Comparison of ENCODE assay signal across 28 cellular contexts in the genomic region with DNA sequence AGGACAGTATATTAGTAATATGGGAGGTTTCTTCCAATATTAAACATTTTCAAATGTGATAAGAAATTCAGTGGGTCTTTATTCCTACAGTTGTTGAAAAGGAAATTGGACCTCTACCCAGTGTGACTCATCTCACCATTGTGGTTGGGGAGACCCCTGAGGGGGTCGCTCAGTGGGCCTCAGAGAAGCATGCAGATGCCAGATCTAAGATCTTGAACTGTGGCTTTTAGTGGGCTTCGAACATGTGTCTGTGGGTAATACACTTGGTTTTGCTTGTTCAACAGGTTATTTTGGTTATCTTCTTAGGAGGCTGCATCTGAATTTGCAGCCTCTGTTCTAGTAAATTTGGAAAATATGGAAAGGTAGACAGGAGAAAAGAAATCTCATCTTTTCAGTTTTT.
"Had no signal": no experiment of that assay in that cellular context is flagged by ENCODE, and none has a peak within 500 bp of the region (broad histone marks: within the 10 kb centered on the region; RNA-seq: fewer than 3 reads in every experiment).

No MANE protein-coding gene starts in this region.

- H3K36me3 ChIP-seq: lower lobe of right lung, neutrophil, right atrium auricular region, uterus had no signal

- H3K27me3 Mint-ChIP-seq: naive thymus-derived CD8-positive, alpha-beta T cell; stimulated activated memory B cell treated with anti-CD40 and anti-IgM and Interleukin-4, amounts not matched to agents 10 μg/mL and 1 μg/mL and 100 μg/mL, for 72 hours; stimulated activated naive CD8-positive, alpha-beta T cell treated with anti-CD3 and anti-CD28 coated beads, Interleukin-15, amount 100 ng/mL, for 72 hours; type B pancreatic cell had no signal

- H3K4me1 Mint-ChIP-seq: immature natural killer cell; nephron; stimulated activated memory B cell treated with anti-CD40 and anti-IgM and Interleukin-4, amounts not matched to agents 10 μg/mL and 1 μg/mL and 100 μg/mL, for 72 hours; stimulated activated naive CD8-positive, alpha-beta T cell treated with anti-CD3 and anti-CD28 coated beads, Interleukin-15, amount 100 ng/mL, for 72 hours had no signal

- ATAC-seq: left colon; left lung; lower lobe of right lung; naive thymus-derived CD8-positive, alpha-beta T cell; right lobe of liver; stimulated activated memory B cell treated with anti-CD40 and anti-IgM and Interleukin-4, amounts not matched to agents 10 μg/mL and 1 μg/mL and 100 μg/mL, for 72 hours; stimulated activated naive CD8-positive, alpha-beta T cell treated with anti-CD3 and anti-CD28 coated beads, Interleukin-15, amount 100 ng/mL, for 72 hours had no signal

- DNase-seq: hypothalamus; immature natural killer cell; kidney; left colon; left lung; lower lobe of right lung; mammary epithelial cell; mesenchymal stem cell; naive thymus-derived CD8-positive, alpha-beta T cell; occipital lobe; right lobe of liver; stimulated activated CD4-positive, alpha-beta T cell treated with anti-CD3 and anti-CD28 coated beads, Interleukin-1b, Interleukin-23, amount 100 ng/mL, for 48 hours; stimulated activated CD4-positive, alpha-beta T cell treated with anti-CD3 and anti-CD28 coated beads, Interleukin-2, amount 100 ng/mL, for 48 hours; stimulated activated CD4-positive, alpha-beta T cell treated with anti-CD3 and anti-CD28 coated beads, Interleukin-4, amount 100 ng/mL, for 4 hours; stimulated activated CD8-positive, alpha-beta memory T cell treated with anti-CD3 and anti-CD28 coated beads, Interleukin-4, amount 100 ng/mL, for 48 hours; stimulated activated naive CD4-positive, alpha-beta T cell treated with Interleukin-2 at 50 U/mL for 16 hours; stimulated activated naive CD8-positive, alpha-beta T cell treated with anti-CD3 and anti-CD28 coated beads, Interleukin-15, amount 100 ng/mL, for 72 hours; substantia nigra; uterus had no signal

- H3K27ac ChIP-seq: left lung, lower lobe of right lung, neutrophil, parathyroid adenoma, right atrium auricular region, right lobe of liver, tibial nerve, uterus had no signal

- H3K9me3 ChIP-seq: left lung, lower lobe of right lung, neutrophil, right atrium auricular region, right lobe of liver, tibial nerve, uterus had no signal

- H3K4me3 ChIP-seq: left lung, lower lobe of right lung, right atrium auricular region, right lobe of liver, smooth muscle cell, tibial nerve, uterus had no signal

- H3K4me3 Mint-ChIP-seq: immature natural killer cell; naive thymus-derived CD8-positive, alpha-beta T cell; nephron; neural crest cell; stimulated activated memory B cell treated with anti-CD40 and anti-IgM and Interleukin-4, amounts not matched to agents 10 μg/mL and 1 μg/mL and 100 μg/mL, for 72 hours; stimulated activated naive CD8-positive, alpha-beta T cell treated with anti-CD3 and anti-CD28 coated beads, Interleukin-15, amount 100 ng/mL, for 72 hours; type B pancreatic cell had no signal

- H3K27ac Mint-ChIP-seq: immature natural killer cell; naive thymus-derived CD8-positive, alpha-beta T cell; nephron; stimulated activated memory B cell treated with anti-CD40 and anti-IgM and Interleukin-4, amounts not matched to agents 10 μg/mL and 1 μg/mL and 100 μg/mL, for 72 hours; stimulated activated naive CD8-positive, alpha-beta T cell treated with anti-CD3 and anti-CD28 coated beads, Interleukin-15, amount 100 ng/mL, for 72 hours; type B pancreatic cell had no signal

- H3K27me3 ChIP-seq: left lung, neutrophil, right atrium auricular region, right lobe of liver, tibial nerve, uterus had no signal

- H3K9me3 Mint-ChIP-seq: immature natural killer cell; naive thymus-derived CD8-positive, alpha-beta T cell; nephron; neural crest cell; stimulated activated memory B cell treated with anti-CD40 and anti-IgM and Interleukin-4, amounts not matched to agents 10 μg/mL and 1 μg/mL and 100 μg/mL, for 72 hours; stimulated activated naive CD8-positive, alpha-beta T cell treated with anti-CD3 and anti-CD28 coated beads, Interleukin-15, amount 100 ng/mL, for 72 hours; type B pancreatic cell had no signal

- H3K4me1 ChIP-seq: left lung, lower lobe of right lung, parathyroid adenoma, right atrium auricular region, right lobe of liver, tibial nerve, uterus had no signal

- H3K4me2 ChIP-seq: smooth muscle cell had no signal

- H2AFZ ChIP-seq: parathyroid adenoma had no signal

- H3K9ac ChIP-seq: parathyroid adenoma had no signal

- H3K79me2 ChIP-seq: parathyroid adenoma had no signal
